1 cellular context compared by ENCODE assay signal in the genomic region with DNA sequence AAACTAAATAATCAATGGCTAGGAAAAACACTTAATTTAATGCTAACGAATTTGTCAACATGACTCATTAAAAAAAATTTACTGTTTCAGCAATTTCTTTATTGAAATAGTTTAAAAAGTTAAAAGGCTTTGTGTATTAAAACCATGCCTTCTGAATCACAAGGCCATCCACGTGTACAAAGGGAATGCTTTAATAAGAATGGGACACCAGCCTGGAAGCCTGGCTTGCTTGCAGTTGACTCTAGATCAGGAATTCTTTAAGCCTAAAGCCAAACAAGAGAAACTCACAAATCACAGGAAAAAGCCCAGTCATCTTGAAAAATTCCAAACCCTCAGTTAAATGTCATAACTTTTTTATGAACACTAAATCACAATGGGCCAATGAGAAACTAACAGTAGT.
TF ChIP-seq lines count a peak whose summit lies in the region.

No MANE protein-coding gene starts in this region.

TF ChIP-seq in WTC11, 78 proteins besides CTCF, POLR2A, EP300 and RAD21 (continued from another document):
- TF ChIP-seq ZBTB43 (CRISPR knock-in tag; IDR thresholded peaks at IDR 0.05) = no peak
- no peak for TF ChIP-seq GTF2I (CRISPR knock-in tag; conservative IDR thresholded peaks at IDR 0.05)
- no peak for TF ChIP-seq NR3C1 (CRISPR knock-in tag; conservative IDR thresholded peaks at IDR 0.05; ENCODE audit: low read depth)
